ENCODE assay signal across 10 cellular contexts in the genomic region with DNA sequence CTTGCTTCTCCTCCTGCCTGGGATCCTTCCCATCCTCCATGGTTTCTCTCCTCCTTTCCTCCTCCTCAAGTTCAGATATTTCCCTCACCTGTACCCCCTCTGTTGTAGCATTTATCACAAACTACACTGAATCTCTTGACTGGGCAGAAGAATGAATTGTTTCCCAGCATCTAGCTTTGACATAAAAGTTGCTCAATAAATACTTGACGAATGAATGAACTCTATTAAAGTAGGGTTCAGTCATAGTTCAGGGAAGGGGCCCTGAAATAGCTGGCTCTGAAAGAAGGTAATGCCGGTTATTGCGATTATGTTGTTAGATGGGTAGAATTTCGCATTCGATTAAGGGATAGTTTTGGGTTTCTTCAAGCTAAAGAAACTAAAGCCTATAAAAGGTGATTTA. TPM values are rescaled to one million over a fixed set of nuclear protein-coding genes. Genes with fewer than 3 reads are reported as not detected.
DNase-seq lines count a peak whose midpoint lies in the region; ATAC-seq and TF ChIP-seq lines count a peak whose summit lies in the region.
"Had no signal": no experiment of that assay in that cellular context is flagged by ENCODE, and none has a peak within 500 bp of the region (broad histone marks: within the 10 kb centered on the region; RNA-seq: fewer than 3 reads in every experiment).

No MANE protein-coding gene starts in this region.

- intact Hi-C loops in activated CD8-positive, alpha-beta T cell treated with anti-CD3 and anti-CD28 coated beads for 36 hours (cut with micrococcal nuclease), result no loop called here

- DNase-seq in activated T-cell treated with anti-CD3 and anti-CD28 coated beads, Interleukin-2, amount 50 U/mL, for 4 hours, result no peak
- DNase-seq in activated T-cell treated with anti-CD3 and anti-CD28 coated beads, Interleukin-2, amount 50 U/mL, for 48 hours, result no peak
- no peak for DNase-seq in activated CD8-positive, alpha-beta T cell treated with anti-CD3 and anti-CD28 coated beads for 36 hours
- DNase-seq in stimulated activated effector memory CD8-positive, alpha-beta T cell treated with anti-CD3 and anti-CD28 coated beads, Interleukin-12 subunit alpha, Interleukin-12 subunit beta, amount 100 ng/mL, for 72 hours (ENCODE audit: low spot score in 2 of 2), result no peak
- DNase-seq in NCI-H2171 treated with DMSO at 0.1 percent for 48 hours (lab: John Stamatoyannopoulos, UW), result no peak
- no peak for DNase-seq in chondrocyte (ENCODE audit: low spot score)
- no peak for DNase-seq in cerebellar nuclear complex (lab: John Stamatoyannopoulos, UW)

- no peaks in the 10 kb centered on the region for H3K9me3 Mint-ChIP-seq in activated T-cell treated with anti-CD3 and anti-CD28 coated beads, Interleukin-2, amount 50 U/mL, for 4 hours
- H3K9me3 Mint-ChIP-seq in activated CD8-positive, alpha-beta T cell treated with anti-CD3 and anti-CD28 coated beads for 36 hours, result no peaks in the 10 kb centered on the region
- no peaks in the 10 kb centered on the region for H3K9me3 Mint-ChIP-seq in stimulated activated effector memory CD8-positive, alpha-beta T cell treated with anti-CD3 and anti-CD28 coated beads, Interleukin-12 subunit alpha, Interleukin-12 subunit beta, amount 100 ng/mL, for 72 hours
- no peaks in the 10 kb centered on the region for H3K9me3 Mint-ChIP-seq in chondrocyte (ENCODE audit: low read depth)

- peak overlapping the region; percentile 86 for H3K4me3 Mint-ChIP-seq in activated T-cell treated with anti-CD3 and anti-CD28 coated beads, Interleukin-2, amount 50 U/mL, for 4 hours
- H3K4me3 Mint-ChIP-seq in activated CD8-positive, alpha-beta T cell treated with anti-CD3 and anti-CD28 coated beads for 36 hours, result peak overlapping the region; percentile 73
- peak overlapping the region; percentile 78 for H3K4me3 Mint-ChIP-seq in stimulated activated effector memory CD8-positive, alpha-beta T cell treated with anti-CD3 and anti-CD28 coated beads, Interleukin-12 subunit alpha, Interleukin-12 subunit beta, amount 100 ng/mL, for 72 hours
- H3K4me3 Mint-ChIP-seq in chondrocyte (ENCODE audit: unreplicated experiment), result no peak overlapping the region

- H3K27ac Mint-ChIP-seq in activated CD8-positive, alpha-beta T cell treated with anti-CD3 and anti-CD28 coated beads for 36 hours, result peak overlapping the region; percentile 60
- H3K27ac Mint-ChIP-seq in stimulated activated effector memory CD8-positive, alpha-beta T cell treated with anti-CD3 and anti-CD28 coated beads, Interleukin-12 subunit alpha, Interleukin-12 subunit beta, amount 100 ng/mL, for 72 hours, result peak overlapping the region; percentile 88
- H3K27ac Mint-ChIP-seq in chondrocyte (ENCODE audit: unreplicated experiment), result no peak overlapping the region

- TF ChIP-seq CTCF in activated CD8-positive, alpha-beta T cell treated with anti-CD3 and anti-CD28 coated beads for 36 hours (IDR thresholded peaks at IDR 0.05), result no peak
- TF ChIP-seq CTCF in chondrocyte (IDR thresholded peaks at IDR 0.05), result no peak

- H3K36me3 ChIP-seq in iPS-15b (ENCODE audit: control insufficient read depth, insufficient read depth, low read length), result no peaks in the 10 kb centered on the region
- H3K36me3 ChIP-seq: left ventricle myocardium inferior had no signal

- H3K9ac ChIP-seq in iPS-15b (ENCODE audit: low read depth, low read length), result no peak overlapping the region

- H3K4me1 Mint-ChIP-seq in activated T-cell treated with anti-CD3 and anti-CD28 coated beads, Interleukin-2, amount 50 U/mL, for 4 hours (ENCODE audit: low read depth), result peaks cover 59% of the 10 kb centered on the region
- peaks cover 63% of the 10 kb centered on the region for H3K4me1 Mint-ChIP-seq in activated CD8-positive, alpha-beta T cell treated with anti-CD3 and anti-CD28 coated beads for 36 hours (ENCODE audit: low read depth)
- H3K4me1 Mint-ChIP-seq in stimulated activated effector memory CD8-positive, alpha-beta T cell treated with anti-CD3 and anti-CD28 coated beads, Interleukin-12 subunit alpha, Interleukin-12 subunit beta, amount 100 ng/mL, for 72 hours, result peaks cover 71% of the 10 kb centered on the region
- H3K4me1 Mint-ChIP-seq in chondrocyte (ENCODE audit: low read depth), result peaks cover 42% of the 10 kb centered on the region

- CTCF ChIA-PET in activated CD8-positive, alpha-beta T cell treated with anti-CD3 and anti-CD28 coated beads for 36 hours (lab: Charles Lee), result interaction anchor here (0.7 to 2.7 kb wide), 6 partner anchors 11 to 273 kb away, joined by 3 to 7 read pairs (median 4); no protein-coding TSS in a partner anchor

- no peaks in the 10 kb centered on the region for H3K27me3 Mint-ChIP-seq in activated T-cell treated with anti-CD3 and anti-CD28 coated beads, Interleukin-2, amount 50 U/mL, for 4 hours (ENCODE audit: low read depth)
- H3K27me3 Mint-ChIP-seq in activated CD8-positive, alpha-beta T cell treated with anti-CD3 and anti-CD28 coated beads for 36 hours, result no peaks in the 10 kb centered on the region
- peaks cover 5% of the 10 kb centered on the region for H3K27me3 Mint-ChIP-seq in chondrocyte (ENCODE audit: low read depth)

- H3K9me3 ChIP-seq in iPS-15b (ENCODE audit: control insufficient read depth, insufficient read depth, low read length), result no peaks in the 10 kb centered on the region
- H3K9me3 ChIP-seq: left ventricle myocardium inferior had no signal

- peaks cover 5% of the 10 kb centered on the region for H3K36me3 Mint-ChIP-seq in activated T-cell treated with anti-CD3 and anti-CD28 coated beads, Interleukin-2, amount 50 U/mL, for 4 hours (ENCODE audit: insufficient read depth)
- peaks cover 5% of the 10 kb centered on the region for H3K36me3 Mint-ChIP-seq in activated CD8-positive, alpha-beta T cell treated with anti-CD3 and anti-CD28 coated beads for 36 hours (ENCODE audit: low read depth)
- peaks cover 9% of the 10 kb centered on the region for H3K36me3 Mint-ChIP-seq in stimulated activated effector memory CD8-positive, alpha-beta T cell treated with anti-CD3 and anti-CD28 coated beads, Interleukin-12 subunit alpha, Interleukin-12 subunit beta, amount 100 ng/mL, for 72 hours
- H3K36me3 Mint-ChIP-seq in chondrocyte (ENCODE audit: low read depth), result no peaks in the 10 kb centered on the region

- ATAC-seq in activated T-cell treated with anti-CD3 and anti-CD28 coated beads, Interleukin-2, amount 50 U/mL, for 4 hours, result no peak
- no peak for ATAC-seq in activated CD8-positive, alpha-beta T cell treated with anti-CD3 and anti-CD28 coated beads for 36 hours
- no peak for ATAC-seq in stimulated activated effector memory CD8-positive, alpha-beta T cell treated with anti-CD3 and anti-CD28 coated beads, Interleukin-12 subunit alpha, Interleukin-12 subunit beta, amount 100 ng/mL, for 72 hours

- no peaks in the 10 kb centered on the region for H3K4me1 ChIP-seq in iPS-15b (ENCODE audit: control insufficient read depth, insufficient read depth, low read length)

- peak overlapping the region; percentile 12 for H3K4me3 ChIP-seq in iPS-15b (ENCODE audit: low read depth, low read length)

- POLR2A ChIA-PET in activated CD8-positive, alpha-beta T cell treated with anti-CD3 and anti-CD28 coated beads for 36 hours (lab: Charles Lee), result interaction anchor here (0.8 to 5.5 kb wide), 4 partner anchors 11 to 33 kb away, joined by 3 to 28 read pairs (median 13); no protein-coding TSS in a partner anchor

- peaks cover 44% of the 10 kb centered on the region for H3K27me3 ChIP-seq in iPS-15b (ENCODE audit: control insufficient read depth, insufficient read depth, low read length)

RNA-seq across cellular contexts. Expression of a gene that starts 1.2 kb away (rescaled TPM):
- total RNA-seq in activated T-cell treated with anti-CD3 and anti-CD28 coated beads, Interleukin-2, amount 50 U/mL, for 4 hours, result 10 to 100 TPM; 31.1 to 40.2 (median 38.7) TPM
- 10 to 100 TPM; 25.9 to 26.8 TPM for total RNA-seq in activated CD8-positive, alpha-beta T cell treated with anti-CD3 and anti-CD28 coated beads for 36 hours
- 76.6 to 96.6 TPM (median 78.1 TPM) in 3 replicates for total RNA-seq in chondrocyte

RNA-seq across cellular contexts. Expression of a gene that starts 43.7 kb away (rescaled TPM):
- not detected for total RNA-seq in activated T-cell treated with anti-CD3 and anti-CD28 coated beads, Interleukin-2, amount 50 U/mL, for 4 hours
- not detected for total RNA-seq in activated CD8-positive, alpha-beta T cell treated with anti-CD3 and anti-CD28 coated beads for 36 hours
- total RNA-seq in chondrocyte, result not detected in 3 replicates
- total RNA-seq: left ventricle myocardium inferior, temporal lobe had no signal
